ENCODE assay signal across 8 cellular contexts in genomic region chrX:129843459-129844306, GRCh38. TPM values are rescaled to one million over a fixed set of nuclear protein-coding genes. Genes with fewer than 3 reads are reported as not detected.
DNase-seq lines count a peak whose midpoint lies in the region; ATAC-seq, FAIRE-seq and TF ChIP-seq lines count a peak whose summit lies in the region.

ZDHHC9 (minus strand) TSS chrX:129843886; CDS start chrX:129841945, 1,941 bp downstream.

- peaks cover 5% of the 10 kb centered on the region for H4K20me1 ChIP-seq in Loucy (ENCODE audit: insufficient read depth, low read length, poor library complexity, severe bottlenecking)

- H3K4me2 ChIP-seq in Loucy (ENCODE audit: low read depth, low read length, poor library complexity, severe bottlenecking): peak within 1 kb of the TSS; percentile 83

- peak within 1 kb of the TSS; percentile 47 for H3K27ac ChIP-seq in RWPE2 (ENCODE audit: poor library complexity, severe bottlenecking)

- peaks cover 20% of the 10 kb centered on the region; the same call in 1 of the 2 replicates for H3K79me2 ChIP-seq in Loucy (ENCODE audit: insufficient read depth, low read length)

- peak within 1 kb of the TSS; percentile 75 for H2AFZ ChIP-seq in Loucy (ENCODE audit: low read length)

- no peaks in the 10 kb centered on the region for H3K9me3 ChIP-seq in Loucy (ENCODE audit: insufficient read depth, low read depth, low read length)
- no peaks in the 10 kb centered on the region for H3K9me3 ChIP-seq in RWPE2 (ENCODE audit: severe bottlenecking)

- H3K36me3 ChIP-seq in Loucy (ENCODE audit: insufficient read depth, low read length): no peaks in the 10 kb centered on the region
- H3K36me3 ChIP-seq in RWPE2 (ENCODE audit: low read depth): peaks cover 9% of the 10 kb centered on the region; the same call in 1 of the 2 replicates

- ATAC-seq in RWPE2 (ENCODE audit: low read depth): peak; percentile 98
- peak; percentile 97 for ATAC-seq in stimulated activated naive CD8-positive, alpha-beta T cell treated with anti-CD3 and anti-CD28 coated beads, Interleukin-15, Interleukin-2, amounts not matched to agents 100 U/mL and 50 U/mL, for 24 hours

- DNase-seq in EH (ENCODE audit: low read depth) (peak; percentile 85), H54 (ENCODE audit: insufficient read length, low spot score) (peak; percentile 75), RWPE2 (ENCODE audit: low spot score) (peak; percentile 77), fibroblast of the aortic adventitia (ENCODE audit: low read depth) (peak; percentile 87)
- DNase-seq in activated effector memory CD4-positive, alpha-beta T cell treated with Interleukin-2 at 50 U/mL for 16 hours: peak; percentile 77
- DNase-seq in stimulated activated naive CD8-positive, alpha-beta T cell treated with anti-CD3 and anti-CD28 coated beads, Interleukin-15, Interleukin-2, amounts not matched to agents 100 U/mL and 50 U/mL, for 24 hours: peak; percentile 84

- peak within 1 kb of the TSS; percentile 91 to 95 (median 92) for H3K4me3 Mint-ChIP-seq in nephron

- TF ChIP-seq POLR2A in H54 (IDR thresholded peaks at IDR 0.05; ENCODE audit: low read depth, low read length): peak; percentile 20; the same call in 1 of the 2 replicates

- FAIRE-seq in H54 (lab: Jason Lieb, UNC): peak; percentile 58

- H3K27me3 ChIP-seq in Loucy (ENCODE audit: insufficient read depth, low read length, poor library complexity, severe bottlenecking) (no peaks in the 10 kb centered on the region), RWPE2 (ENCODE audit: insufficient read depth, poor library complexity, severe bottlenecking) (no peaks in the 10 kb centered on the region)

- H3K36me3 Mint-ChIP-seq in nephron (ENCODE audit: low read depth): peaks cover 11% of the 10 kb centered on the region

- H3K4me1 ChIP-seq in Loucy (ENCODE audit: insufficient read depth, low read length, poor library complexity, severe bottlenecking) (peaks cover 17% of the 10 kb centered on the region), RWPE2 (ENCODE audit: insufficient read depth, poor library complexity, severe bottlenecking) (no peaks in the 10 kb centered on the region)

- H3K4me1 Mint-ChIP-seq in nephron: peaks cover 29% of the 10 kb centered on the region

- peaks cover 5% of the 10 kb centered on the region for H3K27me3 Mint-ChIP-seq in nephron (ENCODE audit: low read depth)

- peak within 1 kb of the TSS; percentile 69 for H3K9ac ChIP-seq in Loucy (ENCODE audit: low read depth, low read length, poor library complexity, severe bottlenecking)

- no peaks in the 10 kb centered on the region for H3K9me2 ChIP-seq in Loucy (replicated peaks; ENCODE audit: low read depth, low read length)

- no peaks in the 10 kb centered on the region for H3F3A ChIP-seq in Loucy (ENCODE audit: low read depth)

- H3K4me3 ChIP-seq in Loucy (ENCODE audit: low read length, poor library complexity, severe bottlenecking) (peak within 1 kb of the TSS; percentile 85), RWPE2 (ENCODE audit: severe bottlenecking) (peak within 1 kb of the TSS; percentile 85), fibroblast of the aortic adventitia (ENCODE audit: low read depth, low read length) (peak within 1 kb of the TSS; percentile 72)

- H3K27ac Mint-ChIP-seq in nephron: peak within 1 kb of the TSS; percentile 23 to 82 (median 53)

- H3K9me3 Mint-ChIP-seq in nephron: peaks cover 8% of the 10 kb centered on the region

- no peak for TF ChIP-seq CTCF in Loucy (conservative IDR thresholded peaks at IDR 0.05; ENCODE audit: low read length)
- no peak for TF ChIP-seq CTCF in RWPE2 (IDR thresholded peaks at IDR 0.05; ENCODE audit: poor library complexity, severe bottlenecking)
- TF ChIP-seq CTCF in fibroblast of the aortic adventitia (IDR thresholded peaks at IDR 0.05; ENCODE audit: insufficient read depth, low read length): no peak
- TF ChIP-seq CTCF in nephron (IDR thresholded peaks at IDR 0.05; ENCODE audit: unreplicated experiment in 3 of 3): no peak

RNA-seq across cellular contexts. Expression of gene ZDHHC9, which starts in this region (rescaled TPM):
- total RNA-seq in fibroblast of the aortic adventitia (ENCODE audit: low replicate concordance): 7.8 and 37.1 TPM in 2 replicates

Comparison
In these comparisons a context has a peak if more than half of its experiments do, and no peak if none do; other contexts are left out.
1. Peak in every context shown above with its lines: DNase-seq, ATAC-seq, H3K4me3 ChIP-seq and H3K27ac ChIP-seq.